Comparison of ENCODE assay signal across 16 cellular contexts in the genomic region with DNA sequence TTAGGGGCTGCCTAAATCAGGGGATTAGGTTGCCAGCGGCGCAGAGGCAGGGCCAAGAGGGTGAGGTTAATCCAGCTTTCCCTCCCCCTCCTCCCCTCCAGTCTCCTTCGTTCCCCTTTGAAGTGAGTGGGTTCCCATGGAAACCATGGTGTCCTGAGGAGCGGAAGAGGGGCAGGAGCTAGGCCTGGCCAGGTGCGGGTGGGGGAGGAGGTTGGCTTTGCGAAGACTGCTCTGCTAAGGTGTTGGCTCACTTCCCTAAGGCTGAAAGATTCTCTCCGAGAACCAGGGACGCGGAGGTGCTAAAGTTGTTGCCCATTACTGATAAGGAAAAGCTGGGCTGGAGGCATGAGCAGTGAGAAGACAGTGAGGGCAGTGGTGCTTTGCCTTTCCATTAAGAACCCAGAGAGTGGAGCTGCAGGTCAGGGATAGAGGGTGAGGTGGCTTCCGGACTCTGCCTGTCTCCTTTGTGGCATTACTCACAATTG.
A peak's percentile ranks its signal among the peaks of the same experiment; 100 is the strongest.
DNase-seq lines count a peak whose midpoint lies in the region; ATAC-seq and TF ChIP-seq lines count a peak whose summit lies in the region.
"Had no signal": no experiment of that assay in that cellular context is flagged by ENCODE, and none has a peak within 500 bp of the region (broad histone marks: within the 10 kb centered on the region; RNA-seq: fewer than 3 reads in every experiment).

No MANE protein-coding gene starts in this region.

- H3F3A ChIP-seq in PC-3 (ENCODE audit: low read length, unreplicated experiment), result no peaks in the 10 kb centered on the region

- H3K9ac ChIP-seq in PC-3 (ENCODE audit: low read length), result no peak overlapping the region

- peak; percentile 73 for DNase-seq in NCI-H748 (lab: John Stamatoyannopoulos, UW; ENCODE audit: unreplicated experiment)
- DNase-seq in NCI-H748 treated with DMSO at 0.1 percent for 48 hours (lab: John Stamatoyannopoulos, UW), result no peak
- no peak for DNase-seq in PC-3
- peak; percentile 94 for DNase-seq in iPS DF 19.7 (ENCODE audit: low read depth, low spot score)
- DNase-seq in thyroid gland, result peak; percentile 55 to 73
- no peak for DNase-seq in SKM-1 treated with dmso at 0.1 percent for 144 hours (lab: John Stamatoyannopoulos, UW; ENCODE audit: unreplicated experiment)
- no peak for DNase-seq in NCI-H187 treated with DMSO at 0.1 percent for 48 hours (lab: John Stamatoyannopoulos, UW)
- DNase-seq in GDM1 (lab: John Stamatoyannopoulos, UW), result no peak
- DNase-seq: activated naive CD4-positive, alpha-beta T cell treated with Interleukin-2 at 50 U/mL for 16 hours; CD8-positive, alpha-beta memory T cell; Kasumi-1; mesenchymal stem cell; NCI-H2171; tibial artery had no signal

- CTCF ChIA-PET in PC-3 (lab: Charles Lee), result no interaction called here

- H3K27ac ChIP-seq in PC-3 (ENCODE audit: low read length) (no peak overlapping the region), thyroid gland (no peak overlapping the region)
- H3K27ac ChIP-seq: heart left ventricle, pancreas, tibial artery had no signal

- no peaks in the 10 kb centered on the region for H3K36me3 ChIP-seq in PC-3 (ENCODE audit: low read depth, low read length)
- H3K36me3 ChIP-seq in thyroid gland, result peaks cover 0 to 5% of the 10 kb centered on the region in 2 donors
- H3K36me3 ChIP-seq: heart left ventricle, pancreas had no signal

- no peak overlapping the region for H2AFZ ChIP-seq in PC-3 (ENCODE audit: low read length)

- H3K4me2 ChIP-seq in PC-3 (ENCODE audit: low read length), result no peak overlapping the region

- WGBS in thyroid gland, 2 donors, result 42 to 58% methylated on average over 7 to 10 of the region's 10 CpGs

- H3K9me2 ChIP-seq in PC-3 (replicated peaks; ENCODE audit: low read length), result no peaks in the 10 kb centered on the region

- intact Hi-C loops in PC-3 (cut with micrococcal nuclease) (no loop called here), thyroid gland (cut with DNase I) (no loop called here)

- no peak for TF ChIP-seq CTCF in PC-3 (conservative IDR thresholded peaks at IDR 0.05; ENCODE audit: low read depth, low read length)
- TF ChIP-seq CTCF in thyroid gland (IDR thresholded peaks at IDR 0.05), result no peak

- H3K4me1 ChIP-seq in PC-3 (ENCODE audit: insufficient read depth, low read length) (no peaks in the 10 kb centered on the region), thyroid gland (peaks cover 7 to 19% of the 10 kb centered on the region in 2 donors)
- H3K4me1 ChIP-seq: pancreas had no signal

- no peaks in the 10 kb centered on the region for H3K79me2 ChIP-seq in PC-3 (ENCODE audit: low read length)

- H3K4me3 ChIP-seq in PC-3 (ENCODE audit: low read length), result no peak overlapping the region
- no peak overlapping the region for H3K4me3 ChIP-seq in thyroid gland (replicated peaks in 1 of 3)
- H3K4me3 ChIP-seq: heart left ventricle, pancreas, tibial artery had no signal

- no peaks in the 10 kb centered on the region for H3K9me3 ChIP-seq in PC-3 (ENCODE audit: low read length)
- H3K9me3 ChIP-seq in thyroid gland, result no peaks in the 10 kb centered on the region
- H3K9me3 ChIP-seq: heart left ventricle, pancreas, tibial artery had no signal

- no peak for TF ChIP-seq POLR2A in thyroid gland (IDR thresholded peaks at IDR 0.05)

- H4K20me1 ChIP-seq in PC-3 (ENCODE audit: low read length), result no peaks in the 10 kb centered on the region

- H3K27me3 ChIP-seq in PC-3 (ENCODE audit: low read length), result peaks cover 77% of the 10 kb centered on the region
- no peaks in the 10 kb centered on the region for H3K27me3 ChIP-seq in thyroid gland
- H3K27me3 ChIP-seq: heart left ventricle, pancreas, tibial artery had no signal

- POLR2A ChIA-PET in PC-3 (lab: Charles Lee; ENCODE audit: unreplicated experiment), result no interaction called here

- no TSS peak for BruUV-seq in PC-3 (replicated peaks; lab: Mats Ljungman, UMichigan)

- peak; percentile 62 for ATAC-seq in PC-3
- ATAC-seq: heart left ventricle, pancreas had no signal

Comparison
In these comparisons a context has a peak if more than half of its experiments do, and no peak if none do; other contexts are left out.
1. DNase-seq: peak in NCI-H748 (single experiment), iPS DF 19.7 (single experiment) and thyroid gland (2 of 2); none in NCI-H748 treated with DMSO at 0.1 percent for 48 hours (single experiment), PC-3 (single experiment), SKM-1 treated with dmso at 0.1 percent for 144 hours (single experiment), NCI-H187 treated with DMSO at 0.1 percent for 48 hours (single experiment) and GDM1 (single experiment).